In genomic region chr2:48395658-48396057, GRCh38 we compare ENCODE assay signal across 18 cellular contexts. TPM values are rescaled to one million over a fixed set of nuclear protein-coding genes. Genes with fewer than 3 reads are reported as not detected.
A peak's percentile ranks its signal among the peaks of the same experiment; 100 is the strongest.
DNase-seq lines count a peak whose midpoint lies in the region; ATAC-seq, FAIRE-seq and TF ChIP-seq lines count a peak whose summit lies in the region.
"Had no signal": no experiment of that assay in that cellular context is flagged by ENCODE, and none has a peak within 500 bp of the region (broad histone marks: within the 10 kb centered on the region; RNA-seq: fewer than 3 reads in every experiment).

No MANE protein-coding gene starts in this region.

- peak; percentile 57 for ATAC-seq in upper lobe of right lung
- ATAC-seq: pancreas had no signal

- H3K9me3 ChIP-seq in H1 (ENCODE audit: insufficient read depth in 2 of 2, low read depth in 1 of 2, low read length in 1 of 2) (no peaks in the 10 kb centered on the region), upper lobe of right lung (no peaks in the 10 kb centered on the region)
- H3K9me3 ChIP-seq: BE2C, left ventricle myocardium inferior, pancreas had no signal

- no peak overlapping the region for H3K56ac ChIP-seq in H1 (replicated peaks; ENCODE audit: insufficient read length, low read depth, low read length)

- TF ChIP-seq POLR2A in NB4 (IDR thresholded peaks at IDR 0.05; ENCODE audit: extremely low read depth, insufficient read length) (no peak), H1 (IDR thresholded peaks at IDR 0.05; ENCODE audit: control extremely low read depth in 1 of 2, low read depth in 2 of 2, low read length in 2 of 2) (no peak)

- H3K4me2 ChIP-seq in H1 (ENCODE audit: insufficient read depth in 1 of 2, low read depth in 2 of 2, low read length in 2 of 2): no peak overlapping the region

- no peaks in the 10 kb centered on the region for H3K27me3 Mint-ChIP-seq in activated naive CD4-positive, alpha-beta T cell treated with anti-CD3 and anti-CD28 coated beads, Interleukin-2, amount 10 ng/mL, durations not matched to agents 7 days and 5 days

- H3K23me2 ChIP-seq in H1 (ENCODE audit: low read depth, low read length): no peaks in the 10 kb centered on the region

- no peaks in the 10 kb centered on the region for H3K36me3 Mint-ChIP-seq in activated naive CD4-positive, alpha-beta T cell treated with anti-CD3 and anti-CD28 coated beads, Interleukin-2, amount 10 ng/mL, durations not matched to agents 7 days and 5 days

- no peak overlapping the region for H4K8ac ChIP-seq in H1 (ENCODE audit: extremely low read depth, insufficient read depth, low read length)

- WGBS in H1 (ENCODE audit: extremely low coverage in 1 of 2, insufficient coverage in 1 of 2, insufficient read length in 1 of 2, insufficient replicate concordance in 2 of 2, low coverage in 1 of 2, low lambda C conversion rate in 2 of 2, missing lambda C conversion rate in 1 of 2), 2 experiments: 90% methylated on average over 3 of the region's 3 CpGs; no CpG with 5 or more reads in 1 of the 2 experiments

- H3K4me1 ChIP-seq in H1 (replicated peaks in 1 of 4; ENCODE audit: control insufficient read depth in 3 of 4, insufficient read depth in 4 of 4, low read length in 3 of 4) (no peaks in the 10 kb centered on the region; a peak in 1 of 7 replicates), upper lobe of right lung (no peaks in the 10 kb centered on the region)
- H3K4me1 ChIP-seq: BE2C, pancreas had no signal

- H2BK20ac ChIP-seq in H1 (ENCODE audit: low read length): no peak overlapping the region

- no peak overlapping the region for H3K4ac ChIP-seq in H1 (replicated peaks; ENCODE audit: insufficient read length, low read depth, low read length)

- H2BK12ac ChIP-seq in H1 (ENCODE audit: low read depth, low read length): no peak overlapping the region

- H3K4me3 ChIP-seq in NB4 (ENCODE audit: low read depth, low read length): no peak overlapping the region
- no peak overlapping the region for H3K4me3 ChIP-seq in H1 (ENCODE audit: extremely low read depth in 1 of 4, insufficient read depth in 2 of 4, low read depth in 3 of 4, low read length in 4 of 4)
- no peak overlapping the region for H3K4me3 ChIP-seq in upper lobe of right lung
- H3K4me3 ChIP-seq: left ventricle myocardium inferior, pancreas had no signal

- H3K4me3 Mint-ChIP-seq in activated naive CD4-positive, alpha-beta T cell treated with anti-CD3 and anti-CD28 coated beads, Interleukin-2, amount 10 ng/mL, durations not matched to agents 7 days and 5 days: no peak overlapping the region
- H3K4me3 Mint-ChIP-seq: activated B cell treated with CpG ODN at 0.5 μM for 24 hours had no signal

- peak overlapping the region; percentile 1 for H3K27ac Mint-ChIP-seq in activated naive CD4-positive, alpha-beta T cell treated with anti-CD3 and anti-CD28 coated beads, Interleukin-2, amount 10 ng/mL, durations not matched to agents 7 days and 5 days
- H3K27ac Mint-ChIP-seq: activated B cell treated with CpG ODN at 0.5 μM for 24 hours had no signal

- H2BK15ac ChIP-seq in H1 (ENCODE audit: low read length): no peak overlapping the region

- no peaks in the 10 kb centered on the region for H4K20me1 ChIP-seq in H1 (replicated peaks in 1 of 2; ENCODE audit: control insufficient read depth in 1 of 2, insufficient read depth in 2 of 2, low read length in 2 of 2)

- POLR2A ChIA-PET in H1 (lab: Charles Lee; ENCODE audit: partially characterized antibody): no interaction called here

- no peak for FAIRE-seq in H1 (lab: Jason Lieb, UNC)
- FAIRE-seq: GM18507, pancreas had no signal

- peaks cover 10% of the 10 kb centered on the region for H3K4me1 Mint-ChIP-seq in activated naive CD4-positive, alpha-beta T cell treated with anti-CD3 and anti-CD28 coated beads, Interleukin-2, amount 10 ng/mL, durations not matched to agents 7 days and 5 days

- no peaks in the 10 kb centered on the region for H3K36me3 ChIP-seq in H1 (ENCODE audit: control insufficient read depth in 2 of 4, insufficient read depth in 4 of 4, low read length in 3 of 4)
- no peaks in the 10 kb centered on the region for H3K36me3 ChIP-seq in upper lobe of right lung
- H3K36me3 ChIP-seq: BE2C, left ventricle myocardium inferior, pancreas had no signal

- no peaks in the 10 kb centered on the region for H3K79me2 ChIP-seq in H1 (ENCODE audit: control insufficient read depth in 1 of 2, insufficient read depth in 2 of 2, low read length in 2 of 2)

- no peak overlapping the region for H4K5ac ChIP-seq in H1 (ENCODE audit: insufficient read length, low read depth, low read length)

- no peak overlapping the region for H3K23ac ChIP-seq in H1 (ENCODE audit: insufficient read length)

- no peak overlapping the region for H3K14ac ChIP-seq in H1 (ENCODE audit: insufficient read length)

- 0 out of 2 replicates have a peak overlapping the region, but pooled peaks have one; percentile 21 for H2AFZ ChIP-seq in H1 (ENCODE audit: low read length)

- no peak overlapping the region for H2AK5ac ChIP-seq in H1 (ENCODE audit: low read depth, low read length)

- DNase-seq in activated naive CD4-positive, alpha-beta T cell treated with anti-CD3 and anti-CD28 coated beads, Interleukin-2, amount 10 ng/mL, durations not matched to agents 7 days and 5 days: no peak
- DNase-seq in activated naive CD4-positive, alpha-beta T cell (lab: John Stamatoyannopoulos, UW): no peak
- peak; percentile 19 for DNase-seq in NB4 (ENCODE audit: low read depth)
- no peak for DNase-seq in H1 (ENCODE audit: low read depth in 1 of 2, low spot score in 2 of 2)
- DNase-seq in upper lobe of right lung: no peak
- no peak for DNase-seq in 8988T
- no peak for DNase-seq in GM19238 (ENCODE audit: insufficient read length, low spot score)
- DNase-seq: activated B cell treated with CpG ODN at 0.5 μM for 24 hours; aorta; BE2C; foreskin fibroblast; left ventricle myocardium inferior; NCI-H1105; NCI-H82; pancreas; RPMI8226; stimulated activated CD4-positive, alpha-beta T cell treated with anti-CD3 and anti-CD28 coated beads, Interleukin-2, amount 100 ng/mL, for 48 hours had no signal

- H3K27ac ChIP-seq in H1 (ENCODE audit: low read depth, low read length) (no peak overlapping the region), upper lobe of right lung (no peak overlapping the region)
- H3K27ac ChIP-seq: left ventricle myocardium inferior, pancreas had no signal

- peaks cover 2% of the 10 kb centered on the region for H3K9me3 Mint-ChIP-seq in activated naive CD4-positive, alpha-beta T cell treated with anti-CD3 and anti-CD28 coated beads, Interleukin-2, amount 10 ng/mL, durations not matched to agents 7 days and 5 days
- H3K9me3 Mint-ChIP-seq: activated B cell treated with CpG ODN at 0.5 μM for 24 hours had no signal

- TF ChIP-seq CTCF in NB4 (IDR thresholded peaks at IDR 0.05; ENCODE audit: low read depth, low read length): no peak
- no peak for TF ChIP-seq CTCF in H1 (IDR thresholded peaks at IDR 0.05; ENCODE audit: control extremely low read depth in 1 of 3, insufficient read depth in 1 of 3, low read depth in 1 of 3, low read length in 3 of 3)
- TF ChIP-seq CTCF in upper lobe of right lung (IDR thresholded peaks at IDR 0.05): no peak

- H3K27me3 ChIP-seq in H1 (replicated peaks in 1 of 4; ENCODE audit: control insufficient read depth in 3 of 4, extremely low read depth in 1 of 4, insufficient read depth in 3 of 4, low read length in 3 of 4) (no peaks in the 10 kb centered on the region), upper lobe of right lung (no peaks in the 10 kb centered on the region)
- H3K27me3 ChIP-seq: BE2C, pancreas had no signal

- no peak for TF ChIP-seq EP300 in H1 (IDR thresholded peaks at IDR 0.05; ENCODE audit: borderline replicate concordance in 1 of 2, low read depth in 2 of 2, low read length in 2 of 2)

- H3K79me1 ChIP-seq in H1 (ENCODE audit: low read depth, low read length): no peaks in the 10 kb centered on the region

- no peak overlapping the region for H3K9ac ChIP-seq in H1 (replicated peaks in 1 of 4; ENCODE audit: extremely low read depth in 1 of 4, low read depth in 3 of 4, low read length in 3 of 4)

- no peak overlapping the region for H3K18ac ChIP-seq in H1 (ENCODE audit: extremely low read depth, low read length)

- no peak overlapping the region for H2BK120ac ChIP-seq in H1 (replicated peaks; ENCODE audit: low read depth, low read length)

- H4K91ac ChIP-seq in H1 (replicated peaks; ENCODE audit: insufficient read length, low read length): no peak overlapping the region

- CTCF ChIA-PET in activated naive CD4-positive, alpha-beta T cell treated with anti-CD3 and anti-CD28 coated beads, Interleukin-2, amount 10 ng/mL, durations not matched to agents 7 days and 5 days (lab: Charles Lee): interaction anchor here (1.0 to 1.6 kb wide), 3 partner anchors 11 to 26 kb away, joined by 3 read pairs; no protein-coding TSS in a partner anchor
- CTCF ChIA-PET in H1 (lab: Charles Lee; ENCODE audit: partially characterized antibody): no interaction called here

- H2BK5ac ChIP-seq in H1 (ENCODE audit: low read depth, low read length): no peak overlapping the region

- TF ChIP-seq RAD21 in H1 (IDR thresholded peaks at IDR 0.05 in 1 of 2, conservative IDR thresholded peaks at IDR 0.05 in 1 of 2; ENCODE audit: low read depth in 2 of 2, low read length in 2 of 2): no peak

- intact Hi-C loops in upper lobe of right lung (cut with DNase I): no loop called here

TF ChIP-seq in H1, 55 proteins besides CTCF, POLR2A, EP300 and RAD21:
- no peak for TF ChIP-seq KDM1A (IDR thresholded peaks at IDR 0.05; ENCODE audit: borderline replicate concordance, low read length)
- TF ChIP-seq CHD1 (IDR thresholded peaks at IDR 0.05; ENCODE audit: low read depth, low read length): no peak
- no peak for TF ChIP-seq BCL11A (IDR thresholded peaks at IDR 0.05; ENCODE audit: low read depth in 2 of 2, low read length in 2 of 2)
TF ChIP-seq in H1: peak in this region for 0.

RNA-seq across cellular contexts. Expression of gene PPP1R21, which starts 44.9 kb away (rescaled TPM):
- 17.3 and 18.6 TPM in 2 replicates for total RNA-seq in H1 (2021; fragmentation: NEBNext Ultra II Directional; extraction: Animal tissue kit (Norgen Biotek cat#: 25700))
- 7.8 and 9.6 TPM in 2 replicates for polyA plus RNA-seq in H1 (2011; rRNA removed)
- 11.5 TPM for polyA plus RNA-seq in H1 (2011; cell fraction: cytosol; rRNA removed)
- 11.3 TPM for polyA plus RNA-seq in H1 (2011; cell fraction: nucleus; rRNA removed)
- 9.7 to 13.7 TPM (median 10.4 TPM) in 4 replicates for polyA plus RNA-seq in H1 (2012, experiment 1 of 2)
- polyA plus RNA-seq in H1 (2012, experiment 2 of 2): 1.9 TPM
- polyA plus RNA-seq in H1 (2013, experiment 1 of 2): 12.7 TPM
- polyA plus RNA-seq in H1 (2013, experiment 2 of 2): 13.8 TPM
- 8.8 and 19.1 TPM in 2 replicates for polyA minus RNA-seq in H1 (2011; rRNA and poly(A)+ RNA removed)
- polyA minus RNA-seq in H1 (2011; cell fraction: cytosol; rRNA and poly(A)+ RNA removed): 6.3 TPM
- 20.8 TPM for polyA minus RNA-seq in H1 (2011; cell fraction: nucleus; rRNA and poly(A)+ RNA removed)
- total RNA-seq in upper lobe of right lung: 34.6 TPM
